Comparison of ENCODE assay signal across 8 cellular contexts in genomic region chr19:44840811-44841210, GRCh38.
"Had no signal": no experiment of that assay in that cellular context is flagged by ENCODE, and none has a peak within 500 bp of the region (broad histone marks: within the 10 kb centered on the region; RNA-seq: fewer than 3 reads in every experiment).

No MANE protein-coding gene starts in this region.

- H3K27ac ChIP-seq: HL-60, KMS-11 had no signal

- H3K27ac Mint-ChIP-seq: GM23338, H9 had no signal

- H3K9ac ChIP-seq: KMS-11 had no signal

- ATAC-seq: GM23338 had no signal

- H3K4me3 ChIP-seq: GM23338 had no signal

- H3K9me3 Mint-ChIP-seq: H9 had no signal

- H3K4me2 ChIP-seq: GM23338, KMS-11 had no signal

- H3K4me3 Mint-ChIP-seq: GM23338, H9 had no signal

- DNase-seq: H9, HCEC 1CT, IMR-90, Karpas-422, KBM-7 had no signal
